Comparison of ENCODE assay signal across 8 cellular contexts in genomic region chr3:69324362-69325025, GRCh38.
A peak's percentile ranks its signal among the peaks of the same experiment; 100 is the strongest.
DNase-seq lines count a peak whose midpoint lies in the region; ATAC-seq and TF ChIP-seq lines count a peak whose summit lies in the region.

No MANE protein-coding gene starts in this region.

- H3K27ac ChIP-seq in BLaER1 treated with 17β-estradiol and CSF1 and Interleukin-3, amounts not matched to agents 10 nM and 100 nM: peak overlapping the region; percentile 79 to 100 (median 88)
- H3K27ac ChIP-seq in layer of hippocampus (ENCODE audit: low read depth, low read length) (peak overlapping the region; percentile 50), vagina (no peak overlapping the region)

- no peak for TF ChIP-seq CTCF in vagina (IDR thresholded peaks at IDR 0.05)

- no peaks in the 10 kb centered on the region for H3K27me3 ChIP-seq in BLaER1 treated with 17β-estradiol and CSF1 and Interleukin-3, amounts not matched to agents 10 nM and 100 nM
- H3K27me3 ChIP-seq in layer of hippocampus (ENCODE audit: control insufficient read depth, insufficient read depth, low read length): no peaks in the 10 kb centered on the region
- H3K27me3 ChIP-seq in vagina: no peaks in the 10 kb centered on the region

- H3K9ac ChIP-seq in BLaER1 treated with 17β-estradiol and CSF1 and Interleukin-3, amounts not matched to agents 10 nM and 100 nM: peak overlapping the region; percentile 58 to 98 (median 73); a peak in 20 of 22 replicates

- peak overlapping the region in 9 of 10 experiments; percentile 2 to 59 (median 11); a peak in 8 of 20 replicates for H3K4me3 ChIP-seq in BLaER1 treated with 17β-estradiol and CSF1 and Interleukin-3, amounts not matched to agents 10 nM and 100 nM
- no peak overlapping the region for H3K4me3 ChIP-seq in vagina

- H3K9me3 ChIP-seq in BLaER1 treated with 17β-estradiol and CSF1 and Interleukin-3, amounts not matched to agents 10 nM and 100 nM (replicated peaks in 1 of 11): no peaks in the 10 kb centered on the region
- no peaks in the 10 kb centered on the region for H3K9me3 ChIP-seq in vagina

- no peak for TF ChIP-seq POLR2A in vagina (IDR thresholded peaks at IDR 0.05)

- H3K4me2 ChIP-seq in BLaER1 treated with 17β-estradiol and CSF1 and Interleukin-3, amounts not matched to agents 10 nM and 100 nM: peak overlapping the region; percentile 82 to 98 (median 92)

- H4K20me1 ChIP-seq in BLaER1 treated with 17β-estradiol and CSF1 and Interleukin-3, amounts not matched to agents 10 nM and 100 nM: peaks cover 0 to 79% (median 14%) of the 10 kb centered on the region in 11 experiments; a peak in 13 of 22 replicates

- peak; percentile 63 for ATAC-seq in GM18907 (IDR thresholded peaks at IDR 0.05; ENCODE audit: unreplicated experiment)
- peak; percentile 49 for ATAC-seq in HG03159 (IDR thresholded peaks at IDR 0.05; ENCODE audit: unreplicated experiment)

- peaks cover 75 to 99% (median 94%) of the 10 kb centered on the region in 10 experiments for H3K4me1 ChIP-seq in BLaER1 treated with 17β-estradiol and CSF1 and Interleukin-3, amounts not matched to agents 10 nM and 100 nM
- peaks cover 6% of the 10 kb centered on the region for H3K4me1 ChIP-seq in vagina

- peaks cover 12 to 57% (median 36%) of the 10 kb centered on the region in 11 experiments for H3K36me3 ChIP-seq in BLaER1 treated with 17β-estradiol and CSF1 and Interleukin-3, amounts not matched to agents 10 nM and 100 nM
- no peaks in the 10 kb centered on the region for H3K36me3 ChIP-seq in vagina

- intact Hi-C loops in vagina (cut with DNase I): no loop called here

- DNase-seq in SW480 (ENCODE audit: low spot score) (peak; percentile 17), vagina (ENCODE audit: extremely low spot score in 2 of 2) (no peak), NCI-H748 (lab: John Stamatoyannopoulos, UW; ENCODE audit: unreplicated experiment) (no peak)
- DNase-seq in stimulated activated CD4-positive, alpha-beta T cell treated with anti-CD3 and anti-CD28 coated beads, Interleukin-15, amount 100 ng/mL, for 24 hours: no peak

Comparison
In these comparisons a context has a peak if more than half of its experiments do, and no peak if none do; other contexts are left out.
1. H3K4me3 ChIP-seq: peak in BLaER1 treated with 17β-estradiol and CSF1 and Interleukin-3, amounts not matched to agents 10 nM and 100 nM (9 of 10); none in vagina (0 of 2).